In genomic region chr2:151791545-151791944, GRCh38 we compare ENCODE assay signal across 33 cellular contexts.
"Had no signal": no experiment of that assay in that cellular context is flagged by ENCODE, and none has a peak within 500 bp of the region (broad histone marks: within the 10 kb centered on the region; RNA-seq: fewer than 3 reads in every experiment).

No MANE protein-coding gene starts in this region.

- H3K27ac ChIP-seq: neutrophil, ovary, parathyroid adenoma, psoas muscle, skin epidermis, spleen, stomach, thoracic aorta, thyroid gland, tibial nerve, upper lobe of left lung, vagina had no signal

- H3K4me3 ChIP-seq: ovary, psoas muscle, skin epidermis, smooth muscle cell, spleen, stomach, thoracic aorta, thyroid gland, tibial nerve, upper lobe of left lung, vagina had no signal

- H3K27me3 ChIP-seq: neutrophil, ovary, spleen, stomach, thyroid gland, tibial nerve, upper lobe of left lung, vagina had no signal

- H3K9me3 Mint-ChIP-seq: naive B cell; natural killer cell treated with Interleukin-12 subunit alpha and Interleukin-12 subunit beta and Interleukin-15 and Interleukin-18, amount 100 ng/mL, for 72 hours; nephron progenitor cell; neural crest cell; stimulated activated effector memory CD8-positive, alpha-beta T cell treated with anti-CD3 and anti-CD28 coated beads, Interleukin-12 subunit alpha, Interleukin-12 subunit beta, amount 100 ng/mL, for 72 hours; stimulated activated naive B cell treated with anti-CD40 and anti-IgM and Interleukin-4, amounts not matched to agents 10 μg/mL and 1 μg/mL and 100 μg/mL, for 72 hours had no signal

- FAIRE-seq: urothelium cell line had no signal

- H3K4me1 ChIP-seq: parathyroid adenoma, spleen, stomach, thyroid gland, tibial nerve, upper lobe of left lung, vagina had no signal

- H3K36me3 Mint-ChIP-seq: stimulated activated effector memory CD8-positive, alpha-beta T cell treated with anti-CD3 and anti-CD28 coated beads, Interleukin-12 subunit alpha, Interleukin-12 subunit beta, amount 100 ng/mL, for 72 hours had no signal

- H3K27me3 Mint-ChIP-seq: naive B cell; naive thymus-derived CD8-positive, alpha-beta T cell; natural killer cell treated with Interleukin-12 subunit alpha and Interleukin-12 subunit beta and Interleukin-15 and Interleukin-18, amount 100 ng/mL, for 72 hours; progenitor cell of endocrine pancreas; stimulated activated naive B cell treated with anti-CD40 and anti-IgM and Interleukin-4, amounts not matched to agents 10 μg/mL and 1 μg/mL and 100 μg/mL, for 72 hours; stimulated activated naive CD8-positive, alpha-beta T cell treated with anti-CD3 and anti-CD28 coated beads, Interleukin-15, Interleukin-2, amounts not matched to agents 100 ng/mL and 50 ng/mL, for 24 hours had no signal

- H3K9ac ChIP-seq: parathyroid adenoma had no signal

- H3K79me2 ChIP-seq: parathyroid adenoma had no signal

- H2AFZ ChIP-seq: parathyroid adenoma had no signal

- H3K4me2 ChIP-seq: smooth muscle cell had no signal

- H3K9me3 ChIP-seq: neutrophil, ovary, psoas muscle, stomach, thoracic aorta, thyroid gland, tibial nerve, upper lobe of left lung, vagina had no signal

- H3K36me3 ChIP-seq: neutrophil, ovary, thoracic aorta, thyroid gland, vagina had no signal

- H3K4me1 Mint-ChIP-seq: nephron progenitor cell; stimulated activated effector memory CD8-positive, alpha-beta T cell treated with anti-CD3 and anti-CD28 coated beads, Interleukin-12 subunit alpha, Interleukin-12 subunit beta, amount 100 ng/mL, for 72 hours had no signal

- ATAC-seq: naive thymus-derived CD8-positive, alpha-beta T cell; natural killer cell treated with Interleukin-12 subunit alpha and Interleukin-12 subunit beta and Interleukin-15 and Interleukin-18, amount 100 ng/mL, for 72 hours; psoas muscle; right cardiac atrium; sciatic nerve; stimulated activated effector memory CD8-positive, alpha-beta T cell treated with anti-CD3 and anti-CD28 coated beads, Interleukin-12 subunit alpha, Interleukin-12 subunit beta, amount 100 ng/mL, for 72 hours; stimulated activated naive B cell treated with anti-CD40 and anti-IgM and Interleukin-4, amounts not matched to agents 10 μg/mL and 1 μg/mL and 100 μg/mL, for 72 hours had no signal

- DNase-seq: naive B cell; naive thymus-derived CD8-positive, alpha-beta T cell; nephron progenitor cell; nucleus accumbens; ovary; posterior cingulate gyrus; psoas muscle; right cardiac atrium; spleen; stimulated activated CD4-positive, alpha-beta T cell treated with anti-CD3 and anti-CD28 coated beads, Interleukin-12 subunit alpha, Interleukin-12 subunit beta, amount 100 ng/mL, for 4 hours; stimulated activated CD4-positive, alpha-beta T cell treated with anti-CD3 and anti-CD28 coated beads, Interleukin-2, amount 100 ng/mL, for 24 hours; stimulated activated CD4-positive, alpha-beta T cell treated with anti-CD3 and anti-CD28 coated beads, Interleukin-2, amount 100 ng/mL, for 48 hours; stimulated activated CD4-positive, alpha-beta T cell treated with anti-CD3 and anti-CD28 coated beads, Interleukin-4, amount 100 ng/mL, for 24 hours; stimulated activated naive B cell treated with anti-CD40 and anti-IgM and Interleukin-4, amounts not matched to agents 10 μg/mL and 1 μg/mL and 100 μg/mL, for 72 hours; stimulated activated naive CD4-positive, alpha-beta T cell treated with Interleukin-2 at 50 U/mL for 16 hours; stomach; thyroid gland; trophoblast cell; upper lobe of left lung had no signal

- H3K27ac Mint-ChIP-seq: natural killer cell treated with Interleukin-12 subunit alpha and Interleukin-12 subunit beta and Interleukin-15 and Interleukin-18, amount 100 ng/mL, for 72 hours; progenitor cell of endocrine pancreas; stimulated activated effector memory CD8-positive, alpha-beta T cell treated with anti-CD3 and anti-CD28 coated beads, Interleukin-12 subunit alpha, Interleukin-12 subunit beta, amount 100 ng/mL, for 72 hours; stimulated activated naive B cell treated with anti-CD40 and anti-IgM and Interleukin-4, amounts not matched to agents 10 μg/mL and 1 μg/mL and 100 μg/mL, for 72 hours; stimulated activated naive CD8-positive, alpha-beta T cell treated with anti-CD3 and anti-CD28 coated beads, Interleukin-15, Interleukin-2, amounts not matched to agents 100 ng/mL and 50 ng/mL, for 24 hours had no signal

- H3K4me3 Mint-ChIP-seq: naive thymus-derived CD8-positive, alpha-beta T cell; natural killer cell treated with Interleukin-12 subunit alpha and Interleukin-12 subunit beta and Interleukin-15 and Interleukin-18, amount 100 ng/mL, for 72 hours; nephron progenitor cell; neural crest cell; stimulated activated effector memory CD8-positive, alpha-beta T cell treated with anti-CD3 and anti-CD28 coated beads, Interleukin-12 subunit alpha, Interleukin-12 subunit beta, amount 100 ng/mL, for 72 hours; stimulated activated naive B cell treated with anti-CD40 and anti-IgM and Interleukin-4, amounts not matched to agents 10 μg/mL and 1 μg/mL and 100 μg/mL, for 72 hours; stimulated activated naive CD8-positive, alpha-beta T cell treated with anti-CD3 and anti-CD28 coated beads, Interleukin-15, Interleukin-2, amounts not matched to agents 100 ng/mL and 50 ng/mL, for 24 hours had no signal
